In genomic region chr1:43171876-43172531, GRCh38 we compare ENCODE assay signal across 8 cellular contexts. TPM values are rescaled to one million over a fixed set of nuclear protein-coding genes. Genes with fewer than 3 reads are reported as not detected.
DNase-seq lines count a peak whose midpoint lies in the region; FAIRE-seq and TF ChIP-seq lines count a peak whose summit lies in the region.

CFAP57 (plus strand) TSS chr1:43172330; CDS start chr1:43172754, 424 bp downstream.
EBNA1BP2 (minus strand) TSS chr1:43172290; CDS start chr1:43172118, 172 bp downstream.

- H3K4me3 Mint-ChIP-seq in neural progenitor cell: peak within 1 kb of the TSS; percentile 98

- no peak within 1 kb of the TSS for H3K27ac ChIP-seq in neural progenitor cell
- peak within 1 kb of the TSS in 4 of 5 donors; percentile 35 to 74 (median 54) for H3K27ac ChIP-seq in stomach

- no peaks in the 10 kb centered on the region for H4K20me1 ChIP-seq in neural progenitor cell (ENCODE audit: low read depth)

- H3K27me3 Mint-ChIP-seq in neural progenitor cell (ENCODE audit: insufficient read depth, low read depth): peaks cover 3% of the 10 kb centered on the region

- intact Hi-C loops in stomach (cut with DNase I; ENCODE audit: low total_unique reads): no loop called here

- H3K36me3 ChIP-seq in MG63 (peaks cover 42% of the 10 kb centered on the region), neural progenitor cell (no peaks in the 10 kb centered on the region), stomach (peaks cover 15 to 36% (median 34%) of the 10 kb centered on the region in 4 donors)

- peaks cover 16% of the 10 kb centered on the region for H3K4me1 Mint-ChIP-seq in neural progenitor cell

- H3K27me3 ChIP-seq in MG63 (peaks cover 3% of the 10 kb centered on the region; the same call in 1 of the 2 replicates), neural progenitor cell (peaks cover 18% of the 10 kb centered on the region), stomach (peaks cover 0 to 10% (median 3%) of the 10 kb centered on the region in 3 donors)

- H3K27ac Mint-ChIP-seq in neural progenitor cell: peak within 1 kb of the TSS; percentile 87

- H3K4me1 ChIP-seq in neural progenitor cell (peaks cover 11% of the 10 kb centered on the region), stomach (peaks cover 14 to 23% (median 18%) of the 10 kb centered on the region in 4 donors)

- H3F3A ChIP-seq in neural progenitor cell (ENCODE audit: low read depth): peaks cover 3% of the 10 kb centered on the region

- no peaks in the 10 kb centered on the region for H3K9me3 Mint-ChIP-seq in neural progenitor cell

- 0 to 2% (median 0%) methylated on average over 11 to 45 of the region's 45 CpGs for WGBS in stomach, 5 donors

- DNase-seq in HCEC 1CT (peak; percentile 90), MG63 (peak; percentile 91), foreskin melanocyte (peak; percentile 92), neural progenitor cell (ENCODE audit: low spot score) (peak; percentile 95), stomach (peak; percentile 92)
- DNase-seq in activated effector memory CD4-positive, alpha-beta T cell treated with anti-CD3 and anti-CD28 coated beads, Interleukin-2, amount 50 U/mL, for 16 hours: peak; percentile 97

- no peak for TF ChIP-seq EP300 in stomach (IDR thresholded peaks at IDR 0.05)

- TF ChIP-seq POLR2A in Raji (IDR thresholded peaks at IDR 0.05; ENCODE audit: insufficient read depth, low read depth, low read length) (peak; percentile 95), stomach (IDR thresholded peaks at IDR 0.05) (no peak)

- H3K4me3 ChIP-seq in MG63 (peak within 1 kb of the TSS; percentile 98), neural progenitor cell (peak within 1 kb of the TSS; percentile 92), stomach (peak within 1 kb of the TSS; percentile 60 to 97 (median 74))

- H3K9me3 ChIP-seq in MG63: 0 out of 2 replicates have a peak, but pooled peaks cover 3% of the 10 kb centered on the region
- H3K9me3 ChIP-seq in neural progenitor cell (ENCODE audit: low read depth): no peaks in the 10 kb centered on the region
- no peaks in the 10 kb centered on the region for H3K9me3 ChIP-seq in stomach

- H3K9ac ChIP-seq in neural progenitor cell: peak within 1 kb of the TSS; percentile 54

- FAIRE-seq in G401.6 (lab: Jason Lieb, UNC): peak; percentile 27

- peak within 1 kb of the TSS; percentile 79 for H2AFZ ChIP-seq in neural progenitor cell (replicated peaks)

- peaks cover 20% of the 10 kb centered on the region for H3K79me2 ChIP-seq in neural progenitor cell (ENCODE audit: low read depth)

- peak within 1 kb of the TSS; percentile 94 for H3K4me2 ChIP-seq in neural progenitor cell

- no peak for TF ChIP-seq CTCF in neural progenitor cell (IDR thresholded peaks at IDR 0.05)
- TF ChIP-seq CTCF in stomach (IDR thresholded peaks at IDR 0.05): no peak

- peaks cover 14% of the 10 kb centered on the region for H3K36me3 Mint-ChIP-seq in neural progenitor cell

RNA-seq across cellular contexts. Expression of gene CFAP57, which starts in this region (rescaled TPM):
- 0.56 and 1.5 TPM in 2 replicates for total RNA-seq in MG63 (2014; rRNA removed; shearing (Covaris generic); ENCODE audit: low replicate concordance)
- total RNA-seq in neural progenitor cell (ENCODE audit: low replicate concordance) (0.40 and 0.97 TPM in 2 replicates), stomach (1 to 10 TPM in 1 of 5 donors, under 1 TPM in 1, not detected in 3; 0.37 to 1.4 TPM)
- under 1 TPM; 0.08 to 0.15 (median 0.12) TPM for polyA plus RNA-seq in stomach

RNA-seq across cellular contexts. Expression of gene EBNA1BP2, which starts in this region (rescaled TPM):
- total RNA-seq in MG63 (2014; rRNA removed; shearing (Covaris generic); ENCODE audit: low replicate concordance): 339 and 360 TPM in 2 replicates
- total RNA-seq in neural progenitor cell (ENCODE audit: low replicate concordance) (43.2 and 71.6 TPM in 2 replicates), stomach (10 to 100 TPM in 4 of 5 donors, 1 to 10 TPM in 1; 4.1 to 53.3 (median 37.2) TPM)
- polyA plus RNA-seq in stomach: 10 to 100 TPM; 50.4 to 58.9 (median 52.5) TPM
